21 cellular contexts compared by ENCODE assay signal in genomic region chr15:80502782-80503181, GRCh38.
DNase-seq lines count a peak whose midpoint lies in the region; ATAC-seq and TF ChIP-seq lines count a peak whose summit lies in the region.
"Had no signal": no experiment of that assay in that cellular context is flagged by ENCODE, and none has a peak within 500 bp of the region (broad histone marks: within the 10 kb centered on the region; RNA-seq: fewer than 3 reads in every experiment).

No MANE protein-coding gene starts in this region.

- H3K4me1 ChIP-seq in heart right ventricle (peaks cover 0 to 18% (median 11%) of the 10 kb centered on the region in 9 donors), upper lobe of right lung (peaks cover 7% of the 10 kb centered on the region), SK-N-SH (ENCODE audit: control insufficient read depth in 1 of 2, insufficient read depth in 2 of 2, low read depth in 1 of 2, low read length in 1 of 2) (peaks cover 0 to 10% of the 10 kb centered on the region in 2 experiments; a peak in 1 of 4 replicates)
- H3K4me1 ChIP-seq: parathyroid adenoma had no signal

- no peaks in the 10 kb centered on the region for H3K9me3 Mint-ChIP-seq in osteocyte (ENCODE audit: unreplicated experiment)
- H3K9me3 Mint-ChIP-seq: activated naive CD4-positive, alpha-beta T cell treated with anti-CD3 and anti-CD28 coated beads for 36 hours; activated T-cell treated with anti-CD3 and anti-CD28 coated beads, Interleukin-2, amount 50 U/mL, for 72 hours; stimulated activated naive CD8-positive, alpha-beta T cell treated with anti-CD3 and anti-CD28 coated beads, Interleukin-15, amount 100 ng/mL, for 72 hours had no signal

- ATAC-seq in heart right ventricle: peak; percentile 56 to 81 (median 71)
- ATAC-seq in upper lobe of right lung: no peak
- ATAC-seq: activated CD8-positive, alpha-beta memory T cell treated with anti-CD3 and anti-CD28 coated beads, Interleukin-2, amount 10 ng/mL, durations not matched to agents 7 days and 5 days; activated T-cell treated with anti-CD3 and anti-CD28 coated beads, Interleukin-2, amount 50 U/mL, for 72 hours; left colon; naive thymus-derived CD4-positive, alpha-beta T cell; stimulated activated naive CD8-positive, alpha-beta T cell treated with anti-CD3 and anti-CD28 coated beads, Interleukin-15, amount 100 ng/mL, for 72 hours had no signal

- TF ChIP-seq RAD21 in SK-N-SH (IDR thresholded peaks at IDR 0.05; ENCODE audit: low read length): no peak

- no peak for TF ChIP-seq CTCF in heart right ventricle (IDR thresholded peaks at IDR 0.05)
- no peak for TF ChIP-seq CTCF in osteocyte (IDR thresholded peaks at IDR 0.05)
- TF ChIP-seq CTCF in upper lobe of right lung (IDR thresholded peaks at IDR 0.05): no peak
- no peak for TF ChIP-seq CTCF in SK-N-SH (IDR thresholded peaks at IDR 0.05)

- no peak for TF ChIP-seq EP300 in SK-N-SH (IDR thresholded peaks at IDR 0.05; ENCODE audit: borderline replicate concordance in 1 of 2, low read depth in 1 of 2, low read length in 1 of 2)

- H3K36me3 ChIP-seq in heart right ventricle (no peaks in the 10 kb centered on the region), upper lobe of right lung (no peaks in the 10 kb centered on the region), SK-N-SH (replicated peaks in 1 of 2; ENCODE audit: control insufficient read depth in 1 of 2, insufficient read depth in 2 of 2, low read length in 1 of 2) (peaks cover 0 to 6% of the 10 kb centered on the region in 2 experiments)
- H3K36me3 ChIP-seq: sigmoid colon, WERI-Rb-1 had no signal

- WGBS in heart right ventricle, 2 donors: 36 to 42% methylated on average over 3 of the region's 3 CpGs
- 88% methylated on average over 3 of the region's 3 CpGs for WGBS in SK-N-SH (ENCODE audit: low lambda C conversion rate)

- H3K4me3 Mint-ChIP-seq in osteocyte (ENCODE audit: unreplicated experiment): no peak overlapping the region
- H3K4me3 Mint-ChIP-seq: activated CD8-positive, alpha-beta memory T cell treated with anti-CD3 and anti-CD28 coated beads, Interleukin-2, amount 10 ng/mL, durations not matched to agents 7 days and 5 days; activated naive CD4-positive, alpha-beta T cell treated with anti-CD3 and anti-CD28 coated beads for 36 hours; activated T-cell treated with anti-CD3 and anti-CD28 coated beads, Interleukin-2, amount 50 U/mL, for 72 hours; naive thymus-derived CD4-positive, alpha-beta T cell; stimulated activated naive CD8-positive, alpha-beta T cell treated with anti-CD3 and anti-CD28 coated beads, Interleukin-15, amount 100 ng/mL, for 72 hours had no signal

- peak in 1 of 2 donors; percentile 25 for DNase-seq in heart right ventricle
- no peak for DNase-seq in osteocyte (ENCODE audit: extremely low spot score, unreplicated experiment)
- DNase-seq in upper lobe of right lung: no peak
- no peak for DNase-seq in SK-N-SH
- DNase-seq in hippocampal formation (lab: John Stamatoyannopoulos, UW): no peak
- DNase-seq in stimulated activated CD4-positive, alpha-beta T cell treated with anti-CD3 and anti-CD28 coated beads, Interleukin-12 subunit alpha, Interleukin-12 subunit beta, amount 100 ng/mL, for 4 hours: no peak
- DNase-seq: activated CD4-positive, alpha-beta T cell treated with anti-CD3 and anti-CD28 coated beads, Interleukin-2, amount 50 U/mL, for 1 hour; activated CD8-positive, alpha-beta memory T cell treated with anti-CD3 and anti-CD28 coated beads, Interleukin-2, amount 10 ng/mL, durations not matched to agents 7 days and 5 days; activated naive CD4-positive, alpha-beta T cell treated with anti-CD3 and anti-CD28 coated beads for 36 hours; activated T-cell treated with anti-CD3 and anti-CD28 coated beads, Interleukin-2, amount 50 U/mL, for 72 hours; HCEC 1CT; left colon; naive thymus-derived CD4-positive, alpha-beta T cell; NCI-H1092; RPMI8226; sigmoid colon; stimulated activated CD4-positive, alpha-beta T cell treated with anti-CD3 and anti-CD28 coated beads, Interleukin-15, amount 100 ng/mL, for 24 hours; stimulated activated naive CD8-positive, alpha-beta T cell treated with anti-CD3 and anti-CD28 coated beads, Interleukin-15, amount 100 ng/mL, for 72 hours; WERI-Rb-1 had no signal

- H4K20me1 ChIP-seq in SK-N-SH (ENCODE audit: insufficient read depth): no peaks in the 10 kb centered on the region

- H3K79me2 ChIP-seq in SK-N-SH (ENCODE audit: insufficient read depth): no peaks in the 10 kb centered on the region
- H3K79me2 ChIP-seq: parathyroid adenoma had no signal

- no peaks in the 10 kb centered on the region for H3K9me2 ChIP-seq in SK-N-SH

- H3F3A ChIP-seq in SK-N-SH (replicated peaks; ENCODE audit: insufficient read depth): no peaks in the 10 kb centered on the region

- no peak overlapping the region for H3K9ac ChIP-seq in SK-N-SH
- H3K9ac ChIP-seq: parathyroid adenoma had no signal

- peaks cover 27% of the 10 kb centered on the region for H3K36me3 Mint-ChIP-seq in osteocyte (ENCODE audit: unreplicated experiment)
- H3K36me3 Mint-ChIP-seq: activated CD8-positive, alpha-beta memory T cell treated with anti-CD3 and anti-CD28 coated beads, Interleukin-2, amount 10 ng/mL, durations not matched to agents 7 days and 5 days; naive thymus-derived CD4-positive, alpha-beta T cell had no signal

- peak overlapping the region; percentile 24 for H3K27ac ChIP-seq in cingulate gyrus (ENCODE audit: low read depth, low read length)
- peak overlapping the region in 4 of 10 donors; percentile 15 to 47 (median 43) for H3K27ac ChIP-seq in heart right ventricle
- peak overlapping the region; percentile 74 for H3K27ac ChIP-seq in upper lobe of right lung
- no peak overlapping the region for H3K27ac ChIP-seq in SK-N-SH (ENCODE audit: low read depth in 2 of 2, low read length in 1 of 2)
- H3K27ac ChIP-seq: parathyroid adenoma, sigmoid colon, WERI-Rb-1 had no signal

- CTCF ChIA-PET in SK-N-SH (lab: Yijun Ruan, JAX): no interaction called here

- intact Hi-C loops in heart right ventricle (cut with DNase I): no loop called here
- intact Hi-C loops in upper lobe of right lung (cut with DNase I): no loop called here

- H3K4me3 ChIP-seq in heart right ventricle (no peak overlapping the region), upper lobe of right lung (no peak overlapping the region), SK-N-SH (ENCODE audit: low read depth in 2 of 2, low read length in 1 of 2) (no peak overlapping the region)
- H3K4me3 ChIP-seq: sigmoid colon had no signal

- H3K27me3 Mint-ChIP-seq in osteocyte (ENCODE audit: unreplicated experiment): no peaks in the 10 kb centered on the region

- H3K4me2 ChIP-seq in SK-N-SH: no peak overlapping the region

- peaks cover 48% of the 10 kb centered on the region for H3K4me1 Mint-ChIP-seq in osteocyte (ENCODE audit: unreplicated experiment)
- H3K4me1 Mint-ChIP-seq: activated CD8-positive, alpha-beta memory T cell treated with anti-CD3 and anti-CD28 coated beads, Interleukin-2, amount 10 ng/mL, durations not matched to agents 7 days and 5 days; stimulated activated naive CD8-positive, alpha-beta T cell treated with anti-CD3 and anti-CD28 coated beads, Interleukin-15, amount 100 ng/mL, for 72 hours had no signal

- no peak overlapping the region for H2AFZ ChIP-seq in SK-N-SH (ENCODE audit: low read depth)
- H2AFZ ChIP-seq: parathyroid adenoma had no signal

- H3K9me3 ChIP-seq in heart right ventricle: peaks cover 0 to 10% (median 0%) of the 10 kb centered on the region in 11 donors
- no peaks in the 10 kb centered on the region for H3K9me3 ChIP-seq in upper lobe of right lung
- H3K9me3 ChIP-seq in SK-N-SH: no peaks in the 10 kb centered on the region
- H3K9me3 ChIP-seq: sigmoid colon had no signal

- H3K27me3 ChIP-seq in heart right ventricle (no peaks in the 10 kb centered on the region), upper lobe of right lung (no peaks in the 10 kb centered on the region), SK-N-SH (ENCODE audit: insufficient read depth) (no peaks in the 10 kb centered on the region)
- H3K27me3 ChIP-seq: sigmoid colon had no signal

- POLR2A ChIA-PET in SK-N-SH (lab: Yijun Ruan, JAX): no interaction called here

- H3K27ac Mint-ChIP-seq in osteocyte (ENCODE audit: unreplicated experiment): peak overlapping the region; percentile 64
- H3K27ac Mint-ChIP-seq: activated CD8-positive, alpha-beta memory T cell treated with anti-CD3 and anti-CD28 coated beads, Interleukin-2, amount 10 ng/mL, durations not matched to agents 7 days and 5 days; activated naive CD4-positive, alpha-beta T cell treated with anti-CD3 and anti-CD28 coated beads for 36 hours; activated T-cell treated with anti-CD3 and anti-CD28 coated beads, Interleukin-2, amount 50 U/mL, for 72 hours; naive thymus-derived CD4-positive, alpha-beta T cell; stimulated activated naive CD8-positive, alpha-beta T cell treated with anti-CD3 and anti-CD28 coated beads, Interleukin-15, amount 100 ng/mL, for 72 hours had no signal

TF ChIP-seq in SK-N-SH, 30 proteins besides CTCF, POLR2A, EP300 and RAD21:
- no peak for TF ChIP-seq TAF1 (IDR thresholded peaks at IDR 0.05; ENCODE audit: borderline replicate concordance, low read depth, low read length)

Comparison
In these comparisons a context has a peak if more than half of its experiments do, and no peak if none do; other contexts are left out.
1. H3K27ac ChIP-seq: peak in cingulate gyrus (single experiment) and upper lobe of right lung (single experiment); none in SK-N-SH (0 of 2).